Comparison of ENCODE assay signal across 8 cellular contexts in the genomic region with DNA sequence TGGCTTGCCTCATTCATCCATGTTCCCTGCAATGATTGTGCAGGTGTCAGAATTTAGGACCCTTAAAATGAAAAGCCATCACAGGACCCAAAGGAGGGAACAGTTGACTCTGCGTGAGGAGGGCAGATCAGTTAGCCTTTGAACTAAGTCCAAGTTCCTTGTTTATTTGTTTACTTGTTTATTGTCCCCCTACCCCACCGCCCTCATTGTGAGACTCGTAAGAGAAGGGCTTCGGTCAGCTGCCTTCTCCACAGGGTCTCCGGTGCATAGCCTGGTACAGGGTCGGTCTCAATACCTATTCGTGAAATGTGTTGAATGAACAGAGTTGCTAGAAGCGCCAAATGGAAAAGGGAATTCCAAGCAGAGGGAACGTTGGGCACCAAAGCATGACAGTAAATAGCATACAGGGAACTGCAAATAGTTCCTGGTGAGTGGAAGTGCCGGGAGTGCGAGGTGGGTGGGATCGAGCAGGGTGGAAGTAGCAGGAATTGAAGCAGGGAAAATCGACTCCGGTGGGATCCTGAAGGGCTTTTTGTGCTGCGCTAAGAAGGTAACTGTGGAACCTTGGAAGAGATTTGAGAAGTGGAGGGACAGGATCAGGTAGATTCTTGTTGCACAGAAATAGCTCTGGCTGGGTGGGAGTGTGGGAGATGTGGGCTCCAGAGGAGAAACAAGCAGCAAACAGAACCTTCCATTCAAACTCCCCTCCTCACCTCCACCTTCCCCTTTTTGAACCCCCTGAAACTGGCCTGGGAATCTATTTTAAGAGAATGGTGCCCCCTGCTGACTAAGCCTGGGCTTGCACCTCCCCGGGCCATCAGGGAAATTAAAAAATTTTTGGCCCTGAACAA. TPM values are rescaled to one million over a fixed set of nuclear protein-coding genes. Genes with fewer than 3 reads are reported as not detected.
DNase-seq lines count a peak whose midpoint lies in the region; ATAC-seq, FAIRE-seq and TF ChIP-seq lines count a peak whose summit lies in the region.

No MANE protein-coding gene starts in this region.

- H3K4ac ChIP-seq in H9 (ENCODE audit: low read depth, low read length) (no peak overlapping the region), trophoblast cell (ENCODE audit: low read depth, low read length) (no peak overlapping the region)

- H3K56ac ChIP-seq in H9 (ENCODE audit: insufficient read length, low read depth, low read length) = no peak overlapping the region

- H3T11ph ChIP-seq in H9 (ENCODE audit: low read length) = no peak overlapping the region

- H3K36me3 Mint-ChIP-seq in H9 (ENCODE audit: insufficient read depth in 1 of 3, low read depth in 3 of 3) = peaks cover 0 to 4% (median 4%) of the 10 kb centered on the region in 3 experiments; a peak in 3 of 7 replicates
- H3K36me3 Mint-ChIP-seq in activated T-helper 1 cell treated with anti-CD3 and anti-CD28 coated beads, Interleukin-12 subunit alpha, Interleukin-12 subunit beta, Interleukin-2, Interleukin-4 antibody, amounts not matched to agents 30 ng/mL and 10 ng/mL and 1 ng/mL, durations not matched to agents 14 hours and 24 hours and 36 hours (ENCODE audit: low read depth) = peaks cover 9% of the 10 kb centered on the region

- no peak overlapping the region for H4K5ac ChIP-seq in H9 (ENCODE audit: insufficient read length, low read depth, low read length)

- H2AFZ ChIP-seq in H9 (ENCODE audit: low read length) = no peak overlapping the region
- H2AFZ ChIP-seq in trophoblast cell (ENCODE audit: insufficient read depth, low read length, poor library complexity) = no peak overlapping the region

- H3K9me3 ChIP-seq in H9 (ENCODE audit: control insufficient read depth, low read depth, low read length) = no peaks in the 10 kb centered on the region
- H3K9me3 ChIP-seq in Peyer's patch = no peaks in the 10 kb centered on the region
- no peaks in the 10 kb centered on the region for H3K9me3 ChIP-seq in trophoblast cell (ENCODE audit: insufficient read depth, low read depth, low read length)

- peak; percentile 37 for DNase-seq in Ammon's horn (ENCODE audit: low spot score)
- DNase-seq in H9 = peak; percentile 62
- peak; percentile 72 to 90 (median 85) for DNase-seq in Peyer's patch
- peak; percentile 57 for DNase-seq in activated T-helper 1 cell treated with anti-CD3 and anti-CD28 coated beads, Interleukin-12 subunit alpha, Interleukin-12 subunit beta, Interleukin-2, Interleukin-4 antibody, amounts not matched to agents 30 ng/mL and 10 ng/mL and 1 ng/mL, durations not matched to agents 14 hours and 24 hours and 36 hours (ENCODE audit: low spot score)
- DNase-seq in foreskin keratinocyte = no peak
- peak in 1 of 2 donors; percentile 56 for DNase-seq in trophoblast cell
- peak; percentile 50 for DNase-seq in urothelium cell line (ENCODE audit: low spot score)

- no peaks in the 10 kb centered on the region for H3K23me2 ChIP-seq in H9 (ENCODE audit: insufficient read length, low read depth, low read length, poor library complexity, severe bottlenecking)

- no peak overlapping the region for H3K23ac ChIP-seq in H9 (ENCODE audit: insufficient read length, low read depth, low read length)
- H3K23ac ChIP-seq in trophoblast cell (ENCODE audit: low read length) = no peak overlapping the region

- H4K20me1 ChIP-seq in H9 (ENCODE audit: control insufficient read depth, insufficient read depth, insufficient read length) = no peaks in the 10 kb centered on the region

- peaks cover 15 to 18% of the 10 kb centered on the region in 2 experiments for H3K4me1 Mint-ChIP-seq in H9
- peaks cover 22% of the 10 kb centered on the region for H3K4me1 Mint-ChIP-seq in activated T-helper 1 cell treated with anti-CD3 and anti-CD28 coated beads, Interleukin-12 subunit alpha, Interleukin-12 subunit beta, Interleukin-2, Interleukin-4 antibody, amounts not matched to agents 30 ng/mL and 10 ng/mL and 1 ng/mL, durations not matched to agents 14 hours and 24 hours and 36 hours (ENCODE audit: low read depth)

- no peaks in the 10 kb centered on the region for H3K27me3 ChIP-seq in H9 (ENCODE audit: insufficient read depth, low read length)
- H3K27me3 ChIP-seq in Peyer's patch = no peaks in the 10 kb centered on the region
- H3K27me3 ChIP-seq in foreskin keratinocyte = no peaks in the 10 kb centered on the region
- H3K27me3 ChIP-seq in trophoblast cell (ENCODE audit: insufficient read depth, low read length) = no peaks in the 10 kb centered on the region

- H4K12ac ChIP-seq in trophoblast cell (ENCODE audit: low read depth, low read length) = no peak overlapping the region

- no peaks in the 10 kb centered on the region for H3K79me2 ChIP-seq in H9 (ENCODE audit: insufficient read depth, low read length)
- H3K79me2 ChIP-seq in trophoblast cell (ENCODE audit: control insufficient read depth, insufficient read depth, low read length, poor library complexity) = no peaks in the 10 kb centered on the region

- H3K4me3 ChIP-seq in Peyer's patch (no peak overlapping the region), trophoblast cell (ENCODE audit: low read depth, low read length) (no peak overlapping the region)

- H2BK5ac ChIP-seq in H9 (ENCODE audit: insufficient read length, low read length) (no peak overlapping the region), trophoblast cell (ENCODE audit: low read depth, low read length, poor library complexity) (no peak overlapping the region)

- peak; percentile 94 for TF ChIP-seq CTCF in H9 (conservative IDR thresholded peaks at IDR 0.05)
- TF ChIP-seq CTCF in Peyer's patch (IDR thresholded peaks at IDR 0.05) = peak; percentile 84 to 92 (median 88)
- TF ChIP-seq CTCF in foreskin keratinocyte (conservative IDR thresholded peaks at IDR 0.05) = peak; percentile 92

- H2BK12ac ChIP-seq in H9 (ENCODE audit: insufficient read length, low read depth, low read length) = no peak overlapping the region
- H2BK12ac ChIP-seq in trophoblast cell (ENCODE audit: low read length) = no peak overlapping the region

- no peak overlapping the region for H4K91ac ChIP-seq in H9 (ENCODE audit: insufficient read length, low read depth, low read length)
- no peak overlapping the region for H4K91ac ChIP-seq in trophoblast cell (ENCODE audit: low read depth, low read length)

- no peak overlapping the region for H2BK20ac ChIP-seq in H9 (ENCODE audit: low read depth, low read length, poor library complexity, severe bottlenecking)

- no peak for FAIRE-seq in urothelium cell line (lab: Jason Lieb, UNC)

- no peak overlapping the region for H3K14ac ChIP-seq in H9 (ENCODE audit: insufficient read depth, low read length)
- no peak overlapping the region for H3K14ac ChIP-seq in trophoblast cell (ENCODE audit: low read length)

- WGBS in H9 (ENCODE audit: extremely low coverage, insufficient read length, low lambda C conversion rate) = no CpG with 5 or more reads among the region's 16 CpGs
- no CpG with 5 or more reads among the region's 16 CpGs for WGBS in trophoblast cell (ENCODE audit: extremely low coverage, insufficient coverage, insufficient read length)

- H3K27ac ChIP-seq in H9 (ENCODE audit: insufficient read length, low read depth, low read length) (no peak overlapping the region), Peyer's patch (peak overlapping the region in 1 of 4 donors; percentile 19), foreskin keratinocyte (no peak overlapping the region), trophoblast cell (ENCODE audit: low read depth, low read length) (no peak overlapping the region)

- no peak overlapping the region for H3K18ac ChIP-seq in H9 (ENCODE audit: insufficient read length, low read depth, low read length)
- no peak overlapping the region for H3K18ac ChIP-seq in trophoblast cell (ENCODE audit: low read length)

- no peak for TF ChIP-seq POLR2A in Peyer's patch (IDR thresholded peaks at IDR 0.05)

- H3K4me1 ChIP-seq in H9 (ENCODE audit: insufficient read depth, low read length) (no peaks in the 10 kb centered on the region; the same call in 1 of the 2 replicates), Peyer's patch (peaks cover 0 to 4% (median 0%) of the 10 kb centered on the region in 4 donors), foreskin keratinocyte (no peaks in the 10 kb centered on the region), trophoblast cell (ENCODE audit: control insufficient read depth in 1 of 2, insufficient read depth in 2 of 2, low read length in 2 of 2) (no peaks in the 10 kb centered on the region)

- H3K4me2 ChIP-seq in H9 (ENCODE audit: insufficient read depth, insufficient read length, low read length) (peak overlapping the region; percentile 1), trophoblast cell (ENCODE audit: low read length) (no peak overlapping the region)

- ATAC-seq in foreskin keratinocyte (no peak), GM21737 (IDR thresholded peaks at IDR 0.05; ENCODE audit: unreplicated experiment) (no peak)

- peak overlapping the region in 1 of 2 experiments; percentile 15; a peak in 1 of 5 replicates for H3K4me3 Mint-ChIP-seq in H9
- no peak overlapping the region for H3K4me3 Mint-ChIP-seq in activated T-helper 1 cell treated with anti-CD3 and anti-CD28 coated beads, Interleukin-12 subunit alpha, Interleukin-12 subunit beta, Interleukin-2, Interleukin-4 antibody, amounts not matched to agents 30 ng/mL and 10 ng/mL and 1 ng/mL, durations not matched to agents 14 hours and 24 hours and 36 hours

- H3K27ac Mint-ChIP-seq in H9 = no peak overlapping the region
- H3K27ac Mint-ChIP-seq in activated T-helper 1 cell treated with anti-CD3 and anti-CD28 coated beads, Interleukin-12 subunit alpha, Interleukin-12 subunit beta, Interleukin-2, Interleukin-4 antibody, amounts not matched to agents 30 ng/mL and 10 ng/mL and 1 ng/mL, durations not matched to agents 14 hours and 24 hours and 36 hours = peak overlapping the region; percentile 90

- H2AK5ac ChIP-seq in H9 (ENCODE audit: insufficient read length, low read length) (no peak overlapping the region), trophoblast cell (ENCODE audit: low read length) (no peak overlapping the region)

- no peaks in the 10 kb centered on the region for H3K9me3 Mint-ChIP-seq in H9
- H3K9me3 Mint-ChIP-seq in activated T-helper 1 cell treated with anti-CD3 and anti-CD28 coated beads, Interleukin-12 subunit alpha, Interleukin-12 subunit beta, Interleukin-2, Interleukin-4 antibody, amounts not matched to agents 30 ng/mL and 10 ng/mL and 1 ng/mL, durations not matched to agents 14 hours and 24 hours and 36 hours = no peaks in the 10 kb centered on the region

- H2BK15ac ChIP-seq in H9 (ENCODE audit: low read depth, low read length) = no peak overlapping the region

- H2BK120ac ChIP-seq in H9 (ENCODE audit: low read depth, low read length, poor library complexity, severe bottlenecking) = no peak overlapping the region
- no peak overlapping the region for H2BK120ac ChIP-seq in trophoblast cell (ENCODE audit: insufficient read depth, low read length, poor library complexity)

- H3K27me3 Mint-ChIP-seq in H9 (ENCODE audit: low read depth) = peaks cover 10% of the 10 kb centered on the region
- no peaks in the 10 kb centered on the region for H3K27me3 Mint-ChIP-seq in activated T-helper 1 cell treated with anti-CD3 and anti-CD28 coated beads, Interleukin-12 subunit alpha, Interleukin-12 subunit beta, Interleukin-2, Interleukin-4 antibody, amounts not matched to agents 30 ng/mL and 10 ng/mL and 1 ng/mL, durations not matched to agents 14 hours and 24 hours and 36 hours (ENCODE audit: insufficient read depth)

- intact Hi-C loops in activated T-helper 1 cell treated with anti-CD3 and anti-CD28 coated beads, Interleukin-12 subunit alpha, Interleukin-12 subunit beta, Interleukin-2, Interleukin-4 antibody, amounts not matched to agents 30 ng/mL and 10 ng/mL and 1 ng/mL, durations not matched to agents 14 hours and 24 hours and 36 hours (cut with micrococcal nuclease) = loop anchor here (1.0 to 5.0 kb wide), 2 partner anchors 120 to 157 kb away; a partner anchor contains a TSS

- no peaks in the 10 kb centered on the region for H3K79me1 ChIP-seq in H9 (ENCODE audit: insufficient read depth, low read depth, low read length, poor library complexity, severe bottlenecking)
- H3K79me1 ChIP-seq in trophoblast cell (ENCODE audit: low read length) = no peaks in the 10 kb centered on the region

- H4K8ac ChIP-seq in H9 (replicated peaks; ENCODE audit: insufficient read length, low read depth, low read length) (no peak overlapping the region), trophoblast cell (ENCODE audit: low read depth, low read length) (no peak overlapping the region)

- H3K36me3 ChIP-seq in Peyer's patch = peaks cover 0 to 5% (median 0%) of the 10 kb centered on the region in 3 donors
- H3K36me3 ChIP-seq in trophoblast cell (ENCODE audit: control insufficient read depth in 1 of 2, insufficient read depth in 2 of 2, low read length in 2 of 2) = peaks cover 2% of the 10 kb centered on the region in 2 experiments

- H3K9ac ChIP-seq in H9 (ENCODE audit: extremely low read depth, insufficient read length, low read length) (no peak overlapping the region), trophoblast cell (ENCODE audit: low read length) (peak overlapping the region; percentile 61)

RNA-seq across cellular contexts. Expression of a gene that starts 12.7 kb away (rescaled TPM):
- 55.5 and 58.9 TPM in 2 replicates for total RNA-seq in H9 (2021)
- total RNA-seq in Peyer's patch = 100 to 1,000 TPM in 1 of 4 donors, 10 to 100 TPM in 3; 42.1 to 115 (median 78.2) TPM
- total RNA-seq in activated T-helper 1 cell treated with anti-CD3 and anti-CD28 coated beads, Interleukin-12 subunit alpha, Interleukin-12 subunit beta, Interleukin-2, Interleukin-4 antibody, amounts not matched to agents 30 ng/mL and 10 ng/mL and 1 ng/mL, durations not matched to agents 14 hours and 24 hours and 36 hours = 71.6 and 75.4 TPM in 2 replicates
- 65.8 and 75.4 TPM in 2 replicates for total RNA-seq in foreskin keratinocyte
- 83.5 and 91.5 TPM in 2 replicates for polyA plus RNA-seq in foreskin keratinocyte
- polyA plus RNA-seq in trophoblast cell (2013) = 94.1 and 98.1 TPM in 2 replicates

RNA-seq across cellular contexts. Expression of a gene that starts 17.2 kb away (rescaled TPM):
- 33.7 and 35.0 TPM in 2 replicates for total RNA-seq in H9 (2021)
- 10 to 100 TPM; 72.2 to 81.3 (median 74.7) TPM for total RNA-seq in Peyer's patch
- total RNA-seq in activated T-helper 1 cell treated with anti-CD3 and anti-CD28 coated beads, Interleukin-12 subunit alpha, Interleukin-12 subunit beta, Interleukin-2, Interleukin-4 antibody, amounts not matched to agents 30 ng/mL and 10 ng/mL and 1 ng/mL, durations not matched to agents 14 hours and 24 hours and 36 hours = 58.3 and 61.9 TPM in 2 replicates
- total RNA-seq in foreskin keratinocyte = 26.4 and 27.0 TPM in 2 replicates
- polyA plus RNA-seq in foreskin keratinocyte = 13.2 and 16.4 TPM in 2 replicates
- 18.9 and 19.2 TPM in 2 replicates for polyA plus RNA-seq in trophoblast cell (2013)

Comparison
In these comparisons a context has a peak if more than half of its experiments do, and no peak if none do; other contexts are left out.
1. DNase-seq: peak in Ammon's horn (single experiment), H9 (single experiment), Peyer's patch (3 of 3), activated T-helper 1 cell treated with anti-CD3 and anti-CD28 coated beads, Interleukin-12 subunit alpha, Interleukin-12 subunit beta, Interleukin-2, Interleukin-4 antibody, amounts not matched to agents 30 ng/mL and 10 ng/mL and 1 ng/mL, durations not matched to agents 14 hours and 24 hours and 36 hours (single experiment) and urothelium cell line (single experiment); none in foreskin keratinocyte (0 of 2).
2. Peak in every context shown above with its lines, with median percentiles within 50 percentile points of each other: CTCF ChIP-seq.